Comparison of ENCODE assay signal across 28 cellular contexts in genomic region chr3:118578559-118578958, GRCh38.
"Had no signal": no experiment of that assay in that cellular context is flagged by ENCODE, and none has a peak within 500 bp of the region (broad histone marks: within the 10 kb centered on the region; RNA-seq: fewer than 3 reads in every experiment).

No MANE protein-coding gene starts in this region.

- H3K36me3 Mint-ChIP-seq: activated naive CD8-positive, alpha-beta T cell had no signal

- H3K27me3 ChIP-seq: brain microvascular endothelial cell, esophagus muscularis mucosa, foreskin keratinocyte, gastrocnemius medialis had no signal

- H3K4me1 ChIP-seq: foreskin keratinocyte, gastrocnemius medialis had no signal

- H3K4me3 ChIP-seq: coronary artery, dorsolateral prefrontal cortex, esophagus muscularis mucosa, gastrocnemius medialis had no signal

- H3K27ac ChIP-seq: brain microvascular endothelial cell, coronary artery, dorsolateral prefrontal cortex, esophagus muscularis mucosa, foreskin keratinocyte, gastrocnemius medialis had no signal

- H3K4me3 Mint-ChIP-seq: activated CD4-positive, alpha-beta T cell treated with anti-CD3 and anti-CD28 coated beads for 36 hours; activated CD4-positive, alpha-beta T cell treated with anti-CD3 and anti-CD28 coated beads, Interleukin-2, amount 10 ng/mL, durations not matched to agents 7 days and 5 days; activated CD8-positive, alpha-beta T cell treated with anti-CD3 and anti-CD28 coated beads for 36 hours; activated naive CD8-positive, alpha-beta T cell; activated T-cell treated with anti-CD3 and anti-CD28 coated beads, Interleukin-2, amount 50 U/mL, for 4 hours; activated T-helper 17 cell treated with anti-CD3 and anti-CD28 coated beads, Interleukin-2, amount 50 U/mL, for 72 hours; central memory CD8-positive, alpha-beta T cell; dendritic cell treated with granulocyte-macrophage colony-stimulating factor and Interleukin-4, amounts not matched to agents 40 ng/mL and 50 ng/mL, for 4 days; endodermal cell had no signal

- H3K27me3 Mint-ChIP-seq: activated CD4-positive, alpha-beta T cell treated with anti-CD3 and anti-CD28 coated beads for 36 hours; activated CD4-positive, alpha-beta T cell treated with anti-CD3 and anti-CD28 coated beads, Interleukin-2, amount 10 ng/mL, durations not matched to agents 7 days and 5 days; activated CD8-positive, alpha-beta T cell treated with anti-CD3 and anti-CD28 coated beads for 36 hours; activated naive CD8-positive, alpha-beta T cell; central memory CD8-positive, alpha-beta T cell; dendritic cell treated with granulocyte-macrophage colony-stimulating factor and Interleukin-4, amounts not matched to agents 40 ng/mL and 50 ng/mL, for 4 days had no signal

- H3K9me3 ChIP-seq: esophagus muscularis mucosa, gastrocnemius medialis had no signal

- ATAC-seq: activated CD4-positive, alpha-beta T cell treated with anti-CD3 and anti-CD28 coated beads for 36 hours; activated CD8-positive, alpha-beta T cell treated with anti-CD3 and anti-CD28 coated beads for 36 hours; activated T-cell treated with anti-CD3 and anti-CD28 coated beads, Interleukin-2, amount 50 U/mL, for 4 hours; activated T-helper 17 cell treated with anti-CD3 and anti-CD28 coated beads, Interleukin-2, amount 50 U/mL, for 72 hours; foreskin keratinocyte; gastrocnemius medialis had no signal

- H3K4me1 Mint-ChIP-seq: activated CD4-positive, alpha-beta T cell treated with anti-CD3 and anti-CD28 coated beads for 36 hours; activated CD4-positive, alpha-beta T cell treated with anti-CD3 and anti-CD28 coated beads, Interleukin-2, amount 10 ng/mL, durations not matched to agents 7 days and 5 days; activated T-helper 17 cell treated with anti-CD3 and anti-CD28 coated beads, Interleukin-2, amount 50 U/mL, for 72 hours; central memory CD8-positive, alpha-beta T cell had no signal

- DNase-seq: activated CD4-positive, alpha-beta T cell treated with anti-CD3 and anti-CD28 coated beads for 36 hours; activated CD4-positive, alpha-beta T cell treated with anti-CD3 and anti-CD28 coated beads, Interleukin-2, amount 10 ng/mL, durations not matched to agents 7 days and 5 days; activated CD4-positive, alpha-beta T cell treated with anti-CD3 and anti-CD28 coated beads, Interleukin-2, amount 50 U/mL, for 48 hours; activated CD4-positive, CD25-positive, alpha-beta regulatory T cell; activated CD4-positive, CD25-positive, alpha-beta regulatory T cell treated with anti-CD3 and anti-CD28 coated beads, Interleukin-2, amount 50 U/mL, for 72 hours; activated CD8-positive, alpha-beta memory T cell treated with anti-CD3 and anti-CD28 coated beads for 24 hours; activated CD8-positive, alpha-beta T cell treated with anti-CD3 and anti-CD28 coated beads for 36 hours; activated effector memory CD4-positive, alpha-beta T cell treated with Interleukin-2 at 50 U/mL for 16 hours; activated gamma-delta T cell treated with Interleukin-2 at 50 U/mL for 16 hours; activated naive CD4-positive, alpha-beta T cell treated with anti-CD3 and anti-CD28 coated beads, Interleukin-2, amount 50 U/mL, for 16 hours; activated naive CD4-positive, alpha-beta T cell treated with Interleukin-2 at 50 U/mL for 16 hours; activated T-cell treated with anti-CD3 and anti-CD28 coated beads, Interleukin-2, amount 50 U/mL, for 4 hours; amniotic stem cell; anterior cingulate cortex; brain microvascular endothelial cell; dorsolateral prefrontal cortex; effector memory CD4-positive, alpha-beta T cell; endodermal cell; foreskin keratinocyte; gastrocnemius medialis; glutamatergic neuron; T-helper 2 cell had no signal

- H3K27ac Mint-ChIP-seq: activated CD4-positive, alpha-beta T cell treated with anti-CD3 and anti-CD28 coated beads for 36 hours; activated CD4-positive, alpha-beta T cell treated with anti-CD3 and anti-CD28 coated beads, Interleukin-2, amount 10 ng/mL, durations not matched to agents 7 days and 5 days; activated CD8-positive, alpha-beta T cell treated with anti-CD3 and anti-CD28 coated beads for 36 hours; activated naive CD8-positive, alpha-beta T cell; activated T-helper 17 cell treated with anti-CD3 and anti-CD28 coated beads, Interleukin-2, amount 50 U/mL, for 72 hours; dendritic cell treated with granulocyte-macrophage colony-stimulating factor and Interleukin-4, amounts not matched to agents 40 ng/mL and 50 ng/mL, for 4 days; endodermal cell had no signal

- H3K36me3 ChIP-seq: brain microvascular endothelial cell, esophagus muscularis mucosa, gastrocnemius medialis had no signal

- H3K9me3 Mint-ChIP-seq: activated CD4-positive, alpha-beta T cell treated with anti-CD3 and anti-CD28 coated beads, Interleukin-2, amount 10 ng/mL, durations not matched to agents 7 days and 5 days; activated CD8-positive, alpha-beta T cell treated with anti-CD3 and anti-CD28 coated beads for 36 hours; activated T-cell treated with anti-CD3 and anti-CD28 coated beads, Interleukin-2, amount 50 U/mL, for 4 hours; activated T-helper 17 cell treated with anti-CD3 and anti-CD28 coated beads, Interleukin-2, amount 50 U/mL, for 72 hours; dendritic cell treated with granulocyte-macrophage colony-stimulating factor and Interleukin-4, amounts not matched to agents 40 ng/mL and 50 ng/mL, for 4 days had no signal
